ENCODE assay signal across 16 cellular contexts in genomic region chr6:170185175-170185970, GRCh38.
DNase-seq lines count a peak whose midpoint lies in the region; ATAC-seq, FAIRE-seq and TF ChIP-seq lines count a peak whose summit lies in the region.
"Had no signal": no experiment of that assay in that cellular context is flagged by ENCODE, and none has a peak within 500 bp of the region (broad histone marks: within the 10 kb centered on the region; RNA-seq: fewer than 3 reads in every experiment).

No MANE protein-coding gene starts in this region.

- H3K27me3 Mint-ChIP-seq in activated CD8-positive, alpha-beta T cell treated with anti-CD3 and anti-CD28 coated beads, Interleukin-2, amount 10 ng/mL, durations not matched to agents 7 days and 5 days (ENCODE audit: low read depth): peaks cover 7% of the 10 kb centered on the region
- H3K27me3 Mint-ChIP-seq in activated CD8-positive, alpha-beta T cell treated with anti-CD3 and anti-CD28 coated beads for 36 hours: peaks cover 2% of the 10 kb centered on the region

- no peak overlapping the region for H3K9ac ChIP-seq in K562 (ENCODE audit: insufficient read depth in 1 of 2, low read depth in 2 of 2, low read length in 2 of 2)

- DNase-seq in activated CD8-positive, alpha-beta T cell treated with anti-CD3 and anti-CD28 coated beads, Interleukin-2, amount 10 ng/mL, durations not matched to agents 7 days and 5 days: peak; percentile 18
- DNase-seq in activated CD8-positive, alpha-beta T cell treated with anti-CD3 and anti-CD28 coated beads for 36 hours: no peak
- DNase-seq in K562 (ENCODE audit: extremely low read depth in 1 of 4, low spot score in 3 of 4) (no peak), left lobe of liver (ENCODE audit: low spot score) (peak; percentile 37), putamen (ENCODE audit: low spot score) (peak; percentile 68), SK-N-DZ (ENCODE audit: low spot score) (no peak), DMS153 treated with DMSO at 0.1 percent for 48 hours (lab: John Stamatoyannopoulos, UW; ENCODE audit: unreplicated experiment) (no peak), GM19239 (ENCODE audit: insufficient read length, low spot score) (no peak)
- DNase-seq: Caco-2, NCI-H1417 treated with DMSO at 0.1 percent for 48 hours, NCI-H2029, NCI-H524, OCI-M1 had no signal

- no peak overlapping the region for H3K27ac Mint-ChIP-seq in activated CD8-positive, alpha-beta T cell treated with anti-CD3 and anti-CD28 coated beads, Interleukin-2, amount 10 ng/mL, durations not matched to agents 7 days and 5 days
- H3K27ac Mint-ChIP-seq in activated CD8-positive, alpha-beta T cell treated with anti-CD3 and anti-CD28 coated beads for 36 hours: no peak overlapping the region

- H3K27ac ChIP-seq in K562 (ENCODE audit: extremely low read depth, low read depth, low read length): no peak overlapping the region
- H3K27ac ChIP-seq: C4-2B had no signal

- H3K9me3 Mint-ChIP-seq in activated CD8-positive, alpha-beta T cell treated with anti-CD3 and anti-CD28 coated beads, Interleukin-2, amount 10 ng/mL, durations not matched to agents 7 days and 5 days (ENCODE audit: insufficient read depth): no peaks in the 10 kb centered on the region
- H3K9me3 Mint-ChIP-seq in activated CD8-positive, alpha-beta T cell treated with anti-CD3 and anti-CD28 coated beads for 36 hours: peaks cover 4% of the 10 kb centered on the region

- peaks cover 13 to 56% of the 10 kb centered on the region in 2 experiments; a peak in 4 of 5 replicates for H3K27me3 ChIP-seq in K562 (ENCODE audit: control insufficient read depth in 2 of 2, insufficient read depth in 2 of 2, low read length in 2 of 2)

- H3K9me3 ChIP-seq in K562 (replicated peaks; ENCODE audit: control insufficient read depth, insufficient read depth, low read depth, low read length): 0 out of 2 replicates have a peak, but pooled peaks cover 4% of the 10 kb centered on the region
- H3K9me3 ChIP-seq: Caco-2 had no signal

- peaks cover 14% of the 10 kb centered on the region for H3K4me1 Mint-ChIP-seq in activated CD8-positive, alpha-beta T cell treated with anti-CD3 and anti-CD28 coated beads, Interleukin-2, amount 10 ng/mL, durations not matched to agents 7 days and 5 days (ENCODE audit: low read depth)
- peaks cover 4% of the 10 kb centered on the region for H3K4me1 Mint-ChIP-seq in activated CD8-positive, alpha-beta T cell treated with anti-CD3 and anti-CD28 coated beads for 36 hours (ENCODE audit: low read depth)

- FAIRE-seq in K562 (lab: Jason Lieb, UNC): no peak
- no peak for FAIRE-seq in GM19239 (lab: Jason Lieb, UNC)
- FAIRE-seq: GM12878 had no signal

- peaks cover 0 to 4% of the 10 kb centered on the region in 2 experiments; a peak in 1 of 5 replicates for H3K4me1 ChIP-seq in K562 (replicated peaks in 1 of 2; ENCODE audit: control insufficient read depth in 2 of 2, insufficient read depth in 2 of 2, low read length in 2 of 2)
- H3K4me1 ChIP-seq: Caco-2 had no signal

- peaks cover 4% of the 10 kb centered on the region; the same call in 1 of the 2 replicates for H4K20me1 ChIP-seq in K562 (replicated peaks; ENCODE audit: control insufficient read depth, insufficient read depth, low read length)

- no peak overlapping the region for H3K4me2 ChIP-seq in K562 (ENCODE audit: insufficient read depth, low read length)

- TF ChIP-seq EP300 in K562 (IDR thresholded peaks at IDR 0.05; ENCODE audit: low read length): no peak

- WGBS in K562 (ENCODE audit: insufficient coverage, low coverage, missing lambda C conversion rate): 2% methylated on average over 29 of the region's 29 CpGs

- BruUV-seq in K562 (replicated peaks; lab: Mats Ljungman, UMichigan): no TSS peak

- H3K36me3 Mint-ChIP-seq in activated CD8-positive, alpha-beta T cell treated with anti-CD3 and anti-CD28 coated beads, Interleukin-2, amount 10 ng/mL, durations not matched to agents 7 days and 5 days (ENCODE audit: low read depth): no peaks in the 10 kb centered on the region
- H3K36me3 Mint-ChIP-seq in activated CD8-positive, alpha-beta T cell treated with anti-CD3 and anti-CD28 coated beads for 36 hours (ENCODE audit: low read depth): no peaks in the 10 kb centered on the region

- H3K9me1 ChIP-seq in K562 (ENCODE audit: control insufficient read depth, insufficient read depth, low read length): no peaks in the 10 kb centered on the region

- H2AFZ ChIP-seq in K562 (ENCODE audit: low read depth, low read length): no peak overlapping the region

- TF ChIP-seq RAD21 in K562 (CRISPR knock-in tag; conservative IDR thresholded peaks at IDR 0.05 in 1 of 2, IDR thresholded peaks at IDR 0.05 in 1 of 2): no peak

- ATAC-seq in activated CD8-positive, alpha-beta T cell treated with anti-CD3 and anti-CD28 coated beads, Interleukin-2, amount 10 ng/mL, durations not matched to agents 7 days and 5 days: no peak
- ATAC-seq in activated CD8-positive, alpha-beta T cell treated with anti-CD3 and anti-CD28 coated beads for 36 hours: no peak
- no peak for ATAC-seq in K562
- ATAC-seq in left lobe of liver: no peak
- ATAC-seq: GM12878, HCT116 had no signal

- POLR2A ChIA-PET in activated CD8-positive, alpha-beta T cell treated with anti-CD3 and anti-CD28 coated beads, Interleukin-2, amount 10 ng/mL, durations not matched to agents 7 days and 5 days (lab: Charles Lee): no interaction called here
- POLR2A ChIA-PET in activated CD8-positive, alpha-beta T cell treated with anti-CD3 and anti-CD28 coated beads for 36 hours (lab: Charles Lee): interaction anchor here (0.7 to 0.9 kb wide), 2 partner anchors 98 to 257 kb away, joined by 3 read pairs; no protein-coding TSS in a partner anchor
- POLR2A ChIA-PET in K562 (lab: Yijun Ruan, JAX): no interaction called here

- H3K4me3 Mint-ChIP-seq in activated CD8-positive, alpha-beta T cell treated with anti-CD3 and anti-CD28 coated beads, Interleukin-2, amount 10 ng/mL, durations not matched to agents 7 days and 5 days: no peak overlapping the region
- no peak overlapping the region for H3K4me3 Mint-ChIP-seq in activated CD8-positive, alpha-beta T cell treated with anti-CD3 and anti-CD28 coated beads for 36 hours

- H3K36me3 ChIP-seq in K562 (ENCODE audit: control insufficient read depth, insufficient read depth, low read length): no peaks in the 10 kb centered on the region

- TF ChIP-seq POLR2A in K562 (conservative IDR thresholded peaks at IDR 0.05): no peak

- no peaks in the 10 kb centered on the region for H3K79me2 ChIP-seq in K562 (ENCODE audit: control insufficient read depth, insufficient read depth, low read length)

- in situ Hi-C loops in K562 (cut with MboI): no loop called here

- H3K4me3 ChIP-seq in K562: no peak overlapping the region
- H3K4me3 ChIP-seq: GM12878 had no signal

- intact Hi-C loops in activated CD8-positive, alpha-beta T cell treated with anti-CD3 and anti-CD28 coated beads for 36 hours (cut with micrococcal nuclease): no loop called here
- intact Hi-C loops in K562 (cut with micrococcal nuclease): no loop called here

- CTCF ChIA-PET in activated CD8-positive, alpha-beta T cell treated with anti-CD3 and anti-CD28 coated beads, Interleukin-2, amount 10 ng/mL, durations not matched to agents 7 days and 5 days (lab: Charles Lee): no interaction called here
- CTCF ChIA-PET in activated CD8-positive, alpha-beta T cell treated with anti-CD3 and anti-CD28 coated beads for 36 hours (lab: Charles Lee): no interaction called here
- CTCF ChIA-PET in K562 (lab: Yijun Ruan, JAX; ENCODE audit: low intra/inter-chr PET ratio): no interaction called here

- TF ChIP-seq CTCF in activated CD8-positive, alpha-beta T cell treated with anti-CD3 and anti-CD28 coated beads for 36 hours (IDR thresholded peaks at IDR 0.05): no peak
- TF ChIP-seq CTCF in K562 (IDR thresholded peaks at IDR 0.05 in 2 of 3, conservative IDR thresholded peaks at IDR 0.05 in 1 of 3; ENCODE audit: insufficient read depth in 2 of 3, low read depth in 1 of 3, low read length in 3 of 3): no peak

TF ChIP-seq in K562, 482 proteins besides CTCF, POLR2A, EP300 and RAD21:
- TF ChIP-seq, protein P1, sequence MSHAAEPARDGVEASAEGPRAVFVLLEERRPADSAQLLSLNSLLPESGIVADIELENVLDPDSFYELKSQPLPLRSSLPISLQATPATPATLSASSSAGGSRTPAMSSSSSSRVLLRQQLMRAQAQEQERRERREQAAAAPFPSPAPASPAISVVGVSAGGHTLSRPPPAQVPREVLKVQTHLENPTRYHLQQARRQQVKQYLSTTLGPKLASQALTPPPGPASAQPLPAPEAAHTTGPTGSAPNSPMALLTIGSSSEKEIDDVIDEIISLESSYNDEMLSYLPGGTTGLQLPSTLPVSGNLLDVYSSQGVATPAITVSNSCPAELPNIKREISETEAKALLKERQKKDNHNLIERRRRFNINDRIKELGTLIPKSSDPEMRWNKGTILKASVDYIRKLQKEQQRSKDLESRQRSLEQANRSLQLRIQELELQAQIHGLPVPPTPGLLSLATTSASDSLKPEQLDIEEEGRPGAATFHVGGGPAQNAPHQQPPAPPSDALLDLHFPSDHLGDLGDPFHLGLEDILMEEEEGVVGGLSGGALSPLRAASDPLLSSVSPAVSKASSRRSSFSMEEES (CRISPR knock-in tag; IDR thresholded peaks at IDR 0.05): 0 out of 2 replicates have a peak, but pooled peaks have one; percentile 3
- no peak for TF ChIP-seq BRD4 (IDR thresholded peaks at IDR 0.05)

Comparison
In these comparisons a context has a peak if more than half of its experiments do, and no peak if none do; other contexts are left out.
1. DNase-seq: peak in activated CD8-positive, alpha-beta T cell treated with anti-CD3 and anti-CD28 coated beads, Interleukin-2, amount 10 ng/mL, durations not matched to agents 7 days and 5 days (single experiment), left lobe of liver (single experiment) and putamen (single experiment); none in activated CD8-positive, alpha-beta T cell treated with anti-CD3 and anti-CD28 coated beads for 36 hours (single experiment), K562 (0 of 4), SK-N-DZ (single experiment), DMS153 treated with DMSO at 0.1 percent for 48 hours (single experiment) and GM19239 (single experiment).